ENCODE assay signal across 9 cellular contexts in genomic region chr19:10797541-10798256, GRCh38. TPM values are rescaled to one million over a fixed set of nuclear protein-coding genes. Genes with fewer than 3 reads are reported as not detected.
A peak's percentile ranks its signal among the peaks of the same experiment; 100 is the strongest.
DNase-seq lines count a peak whose midpoint lies in the region; ATAC-seq and TF ChIP-seq lines count a peak whose summit lies in the region.
"Had no signal": no experiment of that assay in that cellular context is flagged by ENCODE, and none has a peak within 500 bp of the region (broad histone marks: within the 10 kb centered on the region; RNA-seq: fewer than 3 reads in every experiment).

No MANE protein-coding gene starts in this region.

- no peaks in the 10 kb centered on the region for H3K9me3 Mint-ChIP-seq in CD4-positive, CD25-positive, alpha-beta regulatory T cell
- no peaks in the 10 kb centered on the region for H3K9me3 Mint-ChIP-seq in activated naive CD8-positive, alpha-beta T cell treated with anti-CD3 and anti-CD28 coated beads, Interleukin-2, amount 10 ng/mL, durations not matched to agents 7 days and 5 days

- peak overlapping the region; percentile 72 to 88 (median 80) for H3K4me3 Mint-ChIP-seq in CD4-positive, CD25-positive, alpha-beta regulatory T cell
- peak overlapping the region; percentile 77 for H3K4me3 Mint-ChIP-seq in activated naive CD8-positive, alpha-beta T cell treated with anti-CD3 and anti-CD28 coated beads, Interleukin-2, amount 10 ng/mL, durations not matched to agents 7 days and 5 days

- no peaks in the 10 kb centered on the region for H3K27me3 ChIP-seq in CD4-positive, CD25-positive, alpha-beta regulatory T cell (ENCODE audit: control insufficient read depth, insufficient read depth, low read length)
- H3K27me3 ChIP-seq in psoas muscle (ENCODE audit: insufficient read depth in 3 of 3, low read length in 2 of 3) = no peaks in the 10 kb centered on the region
- no peaks in the 10 kb centered on the region for H3K27me3 ChIP-seq in heart left ventricle

- H3K36me3 ChIP-seq in CD4-positive, CD25-positive, alpha-beta regulatory T cell (ENCODE audit: control insufficient read depth, insufficient read depth, low read length) = peaks cover 44% of the 10 kb centered on the region
- H3K36me3 ChIP-seq in psoas muscle (ENCODE audit: insufficient read depth in 1 of 2, low read depth in 1 of 2) (peaks cover 5 to 97% of the 10 kb centered on the region in 2 donors), heart left ventricle (peaks cover 0 to 99% (median 95%) of the 10 kb centered on the region in 9 donors)

- peak overlapping the region; percentile 97 to 99 (median 98) for H3K27ac Mint-ChIP-seq in CD4-positive, CD25-positive, alpha-beta regulatory T cell
- H3K27ac Mint-ChIP-seq in activated naive CD8-positive, alpha-beta T cell treated with anti-CD3 and anti-CD28 coated beads, Interleukin-2, amount 10 ng/mL, durations not matched to agents 7 days and 5 days = peak overlapping the region; percentile 90

- WGBS in psoas muscle, 3 donors = 70 to 74% (median 72%) methylated on average over 19 of the region's 19 CpGs
- 65 to 72% (median 68%) methylated on average over 19 of the region's 19 CpGs for WGBS in heart left ventricle, 4 donors

- H3K27me3 Mint-ChIP-seq in CD4-positive, CD25-positive, alpha-beta regulatory T cell = no peaks in the 10 kb centered on the region
- H3K27me3 Mint-ChIP-seq in activated naive CD8-positive, alpha-beta T cell treated with anti-CD3 and anti-CD28 coated beads, Interleukin-2, amount 10 ng/mL, durations not matched to agents 7 days and 5 days = no peaks in the 10 kb centered on the region

- peaks cover 33% of the 10 kb centered on the region for H3K4me1 ChIP-seq in CD4-positive, CD25-positive, alpha-beta regulatory T cell (ENCODE audit: control insufficient read depth, insufficient read depth, low read length, poor library complexity, severe bottlenecking)
- H3K4me1 ChIP-seq in psoas muscle = no peaks in the 10 kb centered on the region
- H3K4me1 ChIP-seq in heart left ventricle = peaks cover 0 to 18% (median 13%) of the 10 kb centered on the region in 12 donors

- ATAC-seq in CD4-positive, CD25-positive, alpha-beta regulatory T cell (ENCODE audit: low read depth in 2 of 2) = peak; percentile 86 to 87
- peak; percentile 87 for ATAC-seq in activated naive CD8-positive, alpha-beta T cell treated with anti-CD3 and anti-CD28 coated beads, Interleukin-2, amount 10 ng/mL, durations not matched to agents 7 days and 5 days (ENCODE audit: low read depth)
- ATAC-seq in psoas muscle = no peak
- ATAC-seq in GM18502 (IDR thresholded peaks at IDR 0.05; ENCODE audit: poor library complexity, unreplicated experiment) = no peak
- no peak for ATAC-seq in heart left ventricle

- peak; percentile 66 to 96 (median 78) for DNase-seq in CD4-positive, CD25-positive, alpha-beta regulatory T cell
- peak; percentile 51 to 70 (median 66) for DNase-seq in activated CD4-positive, CD25-positive, alpha-beta regulatory T cell (lab: John Stamatoyannopoulos, UW)
- DNase-seq in activated naive CD8-positive, alpha-beta T cell treated with anti-CD3 and anti-CD28 coated beads, Interleukin-2, amount 10 ng/mL, durations not matched to agents 7 days and 5 days = peak; percentile 79
- DNase-seq in psoas muscle (no peak), NCI-H1105 (lab: John Stamatoyannopoulos, UW) (no peak), heart left ventricle (no peak)

- peaks cover 15% of the 10 kb centered on the region for H3K36me3 Mint-ChIP-seq in CD4-positive, CD25-positive, alpha-beta regulatory T cell
- peaks cover 18% of the 10 kb centered on the region for H3K36me3 Mint-ChIP-seq in activated naive CD8-positive, alpha-beta T cell treated with anti-CD3 and anti-CD28 coated beads, Interleukin-2, amount 10 ng/mL, durations not matched to agents 7 days and 5 days

- peak overlapping the region; percentile 87 for H3K27ac ChIP-seq in CD4-positive, CD25-positive, alpha-beta regulatory T cell (ENCODE audit: insufficient read depth, low read length, poor library complexity, severe bottlenecking)
- H3K27ac ChIP-seq in skin epidermis (peak overlapping the region in 13 of 21 experiments; percentile 4 to 84 (median 50)), psoas muscle (no peak overlapping the region), heart left ventricle (peak overlapping the region in 1 of 12 donors; percentile 63)

- TF ChIP-seq POLR2A in heart left ventricle (IDR thresholded peaks at IDR 0.05) = no peak

- H3K4me1 Mint-ChIP-seq in CD4-positive, CD25-positive, alpha-beta regulatory T cell = peaks cover 6 to 37% (median 18%) of the 10 kb centered on the region in 4 donors
- H3K4me1 Mint-ChIP-seq in activated naive CD8-positive, alpha-beta T cell treated with anti-CD3 and anti-CD28 coated beads, Interleukin-2, amount 10 ng/mL, durations not matched to agents 7 days and 5 days = peaks cover 23% of the 10 kb centered on the region

- no peaks in the 10 kb centered on the region for H3K9me3 ChIP-seq in CD4-positive, CD25-positive, alpha-beta regulatory T cell (ENCODE audit: control insufficient read depth in 2 of 2, low read length in 2 of 2)
- no peaks in the 10 kb centered on the region for H3K9me3 ChIP-seq in psoas muscle
- no peaks in the 10 kb centered on the region for H3K9me3 ChIP-seq in heart left ventricle

- intact Hi-C loops in psoas muscle (cut with DNase I) = no loop called here
- intact Hi-C loops in heart left ventricle (cut with DNase I) = no loop called here

- POLR2A ChIA-PET in activated naive CD8-positive, alpha-beta T cell treated with anti-CD3 and anti-CD28 coated beads, Interleukin-2, amount 10 ng/mL, durations not matched to agents 7 days and 5 days (lab: Charles Lee) = interaction anchor here (0.6 to 0.9 kb wide), 2 partner anchors 24 to 29 kb away, joined by 3 to 4 read pairs; no protein-coding TSS in a partner anchor

- TF ChIP-seq CTCF in psoas muscle (IDR thresholded peaks at IDR 0.05) (no peak), heart left ventricle (IDR thresholded peaks at IDR 0.05) (no peak)

- peak overlapping the region; percentile 58 for H3K4me3 ChIP-seq in CD4-positive, CD25-positive, alpha-beta regulatory T cell (ENCODE audit: low read depth, low read length)
- H3K4me3 ChIP-seq in skin epidermis = no peak overlapping the region
- no peak overlapping the region for H3K4me3 ChIP-seq in psoas muscle
- no peak overlapping the region for H3K4me3 ChIP-seq in heart left ventricle

RNA-seq across cellular contexts. Expression of gene TMED1, which starts 38.3 kb away (rescaled TPM):
- total RNA-seq in CD4-positive, CD25-positive, alpha-beta regulatory T cell = 10.2 TPM
- polyA plus RNA-seq in CD4-positive, CD25-positive, alpha-beta regulatory T cell = 10 to 100 TPM; 24.8 to 30.3 (median 27.5) TPM
- 10 to 100 TPM in 1 of 2 experiments, 1 to 10 TPM in 1; 8.6 to 11.8 TPM for total RNA-seq in activated naive CD8-positive, alpha-beta T cell treated with anti-CD3 and anti-CD28 coated beads, Interleukin-2, amount 10 ng/mL, durations not matched to agents 7 days and 5 days
- 10 to 100 TPM; 30.1 to 37.5 (median 34.2) TPM for total RNA-seq in psoas muscle
- 10 to 100 TPM; 54.4 to 79.3 (median 57.6) TPM for polyA plus RNA-seq in psoas muscle
- total RNA-seq in heart left ventricle = 10 to 100 TPM; 27.0 to 56.5 (median 35.0) TPM
- polyA plus RNA-seq in heart left ventricle = 10 to 100 TPM; 44.6 to 76.5 TPM

RNA-seq across cellular contexts. Expression of gene C19orf38, which starts 50.5 kb away (rescaled TPM):
- total RNA-seq in CD4-positive, CD25-positive, alpha-beta regulatory T cell = 0.49 TPM
- polyA plus RNA-seq in CD4-positive, CD25-positive, alpha-beta regulatory T cell = 1 to 10 TPM in 1 of 4 donors, under 1 TPM in 2, not detected in 1; 0.40 to 1.1 (median 0.67) TPM
- 1 to 10 TPM; 1.9 to 2.2 TPM for total RNA-seq in activated naive CD8-positive, alpha-beta T cell treated with anti-CD3 and anti-CD28 coated beads, Interleukin-2, amount 10 ng/mL, durations not matched to agents 7 days and 5 days
- total RNA-seq in psoas muscle (1 to 10 TPM in 3 of 4 donors, under 1 TPM in 1; 0.30 to 1.8 (median 1.4) TPM), heart left ventricle (1 to 10 TPM in 4 of 9 donors, under 1 TPM in 5; 0.21 to 6.0 (median 0.86) TPM)
- polyA plus RNA-seq in psoas muscle (1 to 10 TPM; 1.0 to 2.9 (median 1.3) TPM), heart left ventricle (1 to 10 TPM in 1 of 2 donors, under 1 TPM in 1; 0.23 to 1.1 TPM)
- total RNA-seq: epithelial cell of proximal tubule had no signal

Comparison
In these comparisons a context has a peak if more than half of its experiments do, and no peak if none do; other contexts are left out.
1. ATAC-seq: peak in CD4-positive, CD25-positive, alpha-beta regulatory T cell (2 of 2) and activated naive CD8-positive, alpha-beta T cell treated with anti-CD3 and anti-CD28 coated beads, Interleukin-2, amount 10 ng/mL, durations not matched to agents 7 days and 5 days (single experiment); none in psoas muscle (0 of 4), GM18502 (single experiment) and heart left ventricle (0 of 4).
2. DNase-seq: peak in CD4-positive, CD25-positive, alpha-beta regulatory T cell (3 of 3), activated CD4-positive, CD25-positive, alpha-beta regulatory T cell (4 of 4) and activated naive CD8-positive, alpha-beta T cell treated with anti-CD3 and anti-CD28 coated beads, Interleukin-2, amount 10 ng/mL, durations not matched to agents 7 days and 5 days (single experiment); none in psoas muscle (0 of 2), NCI-H1105 (single experiment) and heart left ventricle (0 of 5).